ENCODE assay signal across 1 cellular context in the genomic region with DNA sequence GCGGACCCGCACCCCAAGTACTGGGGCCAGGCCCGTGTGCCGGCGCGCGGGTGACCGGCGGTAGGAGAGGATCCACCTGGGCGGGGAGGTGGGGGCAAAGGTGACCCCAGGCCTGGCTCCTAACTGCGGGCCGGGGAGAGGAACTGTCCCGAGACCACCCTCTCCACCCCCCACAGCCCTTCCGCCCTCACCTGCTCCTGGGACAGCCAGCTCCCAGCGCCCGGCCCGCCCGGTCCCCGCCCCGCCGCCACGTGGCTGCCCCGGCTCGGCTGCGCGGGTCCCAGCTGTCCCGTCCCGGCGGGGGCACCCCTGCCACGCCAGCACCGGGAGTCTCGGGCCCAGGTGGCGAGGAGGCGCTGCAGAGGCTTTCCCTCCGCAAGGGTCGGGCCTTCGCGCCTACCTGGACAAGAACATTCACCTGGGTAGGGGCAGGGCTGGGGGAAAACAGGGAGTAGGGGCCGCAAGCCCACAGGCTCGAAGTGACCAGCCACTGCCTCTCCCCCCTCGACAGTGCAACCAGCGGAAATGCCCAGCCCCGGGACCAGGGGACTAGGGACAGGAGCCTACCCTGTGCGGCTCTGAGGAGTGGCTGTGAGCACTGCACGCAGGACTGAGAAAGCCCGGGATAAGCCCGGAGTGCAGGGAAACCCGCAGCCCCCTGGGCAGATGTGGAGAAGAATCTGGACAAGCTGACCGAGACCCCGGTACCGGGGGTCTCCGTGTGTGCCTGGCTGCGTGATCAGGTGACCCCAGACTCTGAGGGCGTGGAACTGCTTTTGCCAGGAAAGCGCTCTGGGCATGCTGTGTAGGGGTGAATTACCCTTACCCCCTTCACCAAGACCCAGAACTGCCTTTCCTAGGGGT.
TF ChIP-seq lines count a peak whose summit lies in the region.

Gene SLC12A8, minus strand, starts transcription at position 240 of the 864 bp plus-strand sequence. CDS start 1,399 bp downstream, outside the sequence.

TF ChIP-seq in HepG2, 621 proteins besides CTCF, POLR2A, EP300 and RAD21 (continued from another document):
- TF ChIP-seq ZBTB33 (CRISPR knock-in tag; IDR thresholded peaks at IDR 0.05) (0 out of 2 replicates have a peak, but pooled peaks have one; percentile 5), ZNF546 (CRISPR knock-in tag; conservative IDR thresholded peaks at IDR 0.05) (no peak), SRF (IDR thresholded peaks at IDR 0.05; ENCODE audit: low read depth, low read length) (no peak), HNRNPK (IDR thresholded peaks at IDR 0.05; ENCODE audit: low read depth, low read length, poor library complexity, severe bottlenecking) (peak; percentile 25)
